In the genomic region with DNA sequence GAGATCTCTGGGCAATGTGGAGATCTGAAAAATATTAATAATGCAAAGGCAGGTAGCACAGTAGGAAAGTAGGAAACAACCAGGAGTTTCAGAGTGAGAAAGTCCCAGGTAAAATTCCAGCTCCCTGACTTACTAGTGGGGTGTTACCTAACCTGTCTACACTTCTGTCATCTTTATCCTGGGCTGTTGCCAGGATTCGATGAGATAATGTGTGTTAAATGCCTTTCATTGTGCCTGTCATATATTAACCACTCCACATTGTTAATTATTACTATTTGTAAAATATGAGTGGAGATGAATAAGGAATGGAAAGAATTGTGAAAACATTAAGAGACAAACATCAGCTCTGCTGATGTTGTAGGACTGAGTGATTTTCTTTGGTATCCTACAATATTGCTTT, we compare ENCODE assay signal across 24 cellular contexts. TPM values are rescaled to one million over a fixed set of nuclear protein-coding genes. Genes with fewer than 3 reads are reported as not detected.
A peak's percentile ranks its signal among the peaks of the same experiment; 100 is the strongest.
DNase-seq lines count a peak whose midpoint lies in the region; TF ChIP-seq lines count a peak whose summit lies in the region.
"Had no signal": no experiment of that assay in that cellular context is flagged by ENCODE, and none has a peak within 500 bp of the region (broad histone marks: within the 10 kb centered on the region; RNA-seq: fewer than 3 reads in every experiment).

No MANE protein-coding gene starts in this region.

- no peaks in the 10 kb centered on the region for H3K27me3 Mint-ChIP-seq in Calu3 (ENCODE audit: unreplicated experiment)
- peaks cover 2 to 4% (median 4%) of the 10 kb centered on the region in 3 donors for H3K27me3 Mint-ChIP-seq in immature natural killer cell (ENCODE audit: low read depth in 3 of 3)

- H2BK5ac ChIP-seq in trophoblast cell (ENCODE audit: low read depth, low read length, poor library complexity), result no peak overlapping the region

- H4K91ac ChIP-seq in trophoblast cell (ENCODE audit: low read depth, low read length), result peak overlapping the region; percentile 70

- no peaks in the 10 kb centered on the region for H3K9me3 Mint-ChIP-seq in Calu3 (ENCODE audit: low read depth, unreplicated experiment)
- peaks cover 0 to 1% (median 0%) of the 10 kb centered on the region in 6 donors for H3K9me3 Mint-ChIP-seq in immature natural killer cell
- H3K9me3 Mint-ChIP-seq: CD8-positive, alpha-beta T cell had no signal

- DNase-seq in Calu3 (peak; percentile 62), NCI-H69 (lab: John Stamatoyannopoulos, UW) (peak; percentile 27), glomerular visceral epithelial cell (ENCODE audit: extremely low spot score) (peak; percentile 86), trophoblast cell (no peak), HCEC 1CT (no peak), WERI-Rb-1 (no peak), immature natural killer cell (no peak)
- DNase-seq: C1 segment of cervical spinal cord; Caco-2; CD8-positive, alpha-beta T cell; DND-41; GOT3; KG1; MG63; NCI-H1105 treated with DMSO at 0.1 percent for 48 hours; NCI-H146; NCI-H1930; NCI-H2107; NCI-H446; NCI-H524 treated with DMSO at 0.1 percent for 48 hours; SHP77 had no signal

- TF ChIP-seq CTCF in Calu3 (IDR thresholded peaks at IDR 0.05; ENCODE audit: unreplicated experiment) (no peak), WERI-Rb-1 (IDR thresholded peaks at IDR 0.05; ENCODE audit: low read depth, low read length) (no peak)

- no peak overlapping the region for H3K23ac ChIP-seq in trophoblast cell (ENCODE audit: low read length)

- H3K4me2 ChIP-seq in trophoblast cell (ENCODE audit: low read length), result no peak overlapping the region
- H3K4me2 ChIP-seq: A549 had no signal

- H3K27me3 ChIP-seq in trophoblast cell (ENCODE audit: insufficient read depth, low read length) (no peaks in the 10 kb centered on the region), WERI-Rb-1 (ENCODE audit: insufficient read depth, low read depth, severe bottlenecking) (no peaks in the 10 kb centered on the region)
- H3K27me3 ChIP-seq: MG63 had no signal

- H3K4me1 ChIP-seq in trophoblast cell (ENCODE audit: control insufficient read depth in 1 of 2, insufficient read depth in 2 of 2, low read length in 2 of 2), result peaks cover 17 to 32% of the 10 kb centered on the region in 2 experiments
- H3K4me1 ChIP-seq: A549, HAP-1 had no signal

- peaks cover 38% of the 10 kb centered on the region for H3K79me1 ChIP-seq in trophoblast cell (ENCODE audit: low read length)

- H2BK12ac ChIP-seq in trophoblast cell (ENCODE audit: low read length), result no peak overlapping the region

- peaks cover 4% of the 10 kb centered on the region for H3K79me2 ChIP-seq in trophoblast cell (ENCODE audit: control insufficient read depth, insufficient read depth, low read length, poor library complexity)

- peak overlapping the region; percentile 32 for H3K27ac ChIP-seq in trophoblast cell (ENCODE audit: low read depth, low read length)
- H3K27ac ChIP-seq in WERI-Rb-1, result no peak overlapping the region
- H3K27ac ChIP-seq: A549, RWPE1 had no signal

- peak overlapping the region; percentile 26 for H2BK120ac ChIP-seq in trophoblast cell (ENCODE audit: insufficient read depth, low read length, poor library complexity)

- H3K36me3 ChIP-seq in trophoblast cell (ENCODE audit: control insufficient read depth in 1 of 2, insufficient read depth in 2 of 2, low read length in 2 of 2), result no peaks in the 10 kb centered on the region
- H3K36me3 ChIP-seq in WERI-Rb-1, result no peaks in the 10 kb centered on the region
- H3K36me3 ChIP-seq: HAP-1, MG63 had no signal

- H3K36me3 Mint-ChIP-seq in Calu3 (ENCODE audit: insufficient read depth, unreplicated experiment), result no peaks in the 10 kb centered on the region
- no peaks in the 10 kb centered on the region for H3K36me3 Mint-ChIP-seq in immature natural killer cell
- H3K36me3 Mint-ChIP-seq: CD8-positive, alpha-beta T cell had no signal

- H3K18ac ChIP-seq in trophoblast cell (ENCODE audit: low read length), result no peak overlapping the region

- H4K12ac ChIP-seq in trophoblast cell (ENCODE audit: low read depth, low read length), result no peak overlapping the region

- no CpG with 5 or more reads among the region's 1 CpG for WGBS in trophoblast cell (ENCODE audit: extremely low coverage, insufficient coverage, insufficient read length)

- intact Hi-C loops in Calu3 (cut with micrococcal nuclease; ENCODE audit: unreplicated experiment), result no loop called here

- no peak overlapping the region for H3K14ac ChIP-seq in trophoblast cell (ENCODE audit: low read length)

- no peaks in the 10 kb centered on the region for H3K9me3 ChIP-seq in trophoblast cell (ENCODE audit: insufficient read depth, low read depth, low read length)
- H3K9me3 ChIP-seq in WERI-Rb-1 (ENCODE audit: severe bottlenecking), result no peaks in the 10 kb centered on the region
- H3K9me3 ChIP-seq: A549, Caco-2, HAP-1, MG63 had no signal

- BruUV-seq in Calu3 (replicated peaks; lab: Mats Ljungman, UMichigan), result no TSS peak

- no peak overlapping the region for H3K9ac ChIP-seq in trophoblast cell (ENCODE audit: low read length)

- CTCF ChIA-PET in Calu3 (lab: Charles Lee), result no interaction called here

- H3K4me3 Mint-ChIP-seq in Calu3 (ENCODE audit: low read depth, unreplicated experiment), result peak overlapping the region; percentile 15
- no peak overlapping the region for H3K4me3 Mint-ChIP-seq in immature natural killer cell
- H3K4me3 Mint-ChIP-seq: CD8-positive, alpha-beta T cell had no signal

- H2AK5ac ChIP-seq in trophoblast cell (ENCODE audit: low read length), result no peak overlapping the region

- H3K4ac ChIP-seq in trophoblast cell (ENCODE audit: low read depth, low read length), result no peak overlapping the region

- H2AFZ ChIP-seq in trophoblast cell (ENCODE audit: insufficient read depth, low read length, poor library complexity), result no peak overlapping the region

- H3K4me1 Mint-ChIP-seq in Calu3 (ENCODE audit: low read depth, unreplicated experiment), result peaks cover 32% of the 10 kb centered on the region
- no peaks in the 10 kb centered on the region for H3K4me1 Mint-ChIP-seq in immature natural killer cell

- H4K8ac ChIP-seq in trophoblast cell (ENCODE audit: low read depth, low read length), result no peak overlapping the region

- H3K27ac Mint-ChIP-seq in Calu3 (ENCODE audit: unreplicated experiment) (peak overlapping the region; percentile 46), immature natural killer cell (no peak overlapping the region)
- H3K27ac Mint-ChIP-seq: CD8-positive, alpha-beta T cell had no signal

- H3K4me3 ChIP-seq in trophoblast cell (ENCODE audit: low read depth, low read length) (no peak overlapping the region), WERI-Rb-1 (ENCODE audit: low read depth, low read length) (no peak overlapping the region)
- H3K4me3 ChIP-seq: A549, HAP-1, MG63 had no signal

RNA-seq across cellular contexts. Expression of a gene that starts 50.0 kb away (rescaled TPM):
- total RNA-seq in Calu3 (2022), result 6.1 and 7.0 TPM in 2 replicates
- polyA plus RNA-seq in trophoblast cell (2013), result 137 and 153 TPM in 2 replicates
- under 1 TPM in 1 of 3 donors, not detected in 2; 0.48 TPM for polyA plus RNA-seq in immature natural killer cell

Comparison
In these comparisons a context has a peak if more than half of its experiments do, and no peak if none do; other contexts are left out.
1. DNase-seq: peak in Calu3 (single experiment), NCI-H69 (single experiment) and glomerular visceral epithelial cell (single experiment); none in trophoblast cell (0 of 2), HCEC 1CT (single experiment), WERI-Rb-1 (single experiment) and immature natural killer cell (0 of 3).